In the genomic region with DNA sequence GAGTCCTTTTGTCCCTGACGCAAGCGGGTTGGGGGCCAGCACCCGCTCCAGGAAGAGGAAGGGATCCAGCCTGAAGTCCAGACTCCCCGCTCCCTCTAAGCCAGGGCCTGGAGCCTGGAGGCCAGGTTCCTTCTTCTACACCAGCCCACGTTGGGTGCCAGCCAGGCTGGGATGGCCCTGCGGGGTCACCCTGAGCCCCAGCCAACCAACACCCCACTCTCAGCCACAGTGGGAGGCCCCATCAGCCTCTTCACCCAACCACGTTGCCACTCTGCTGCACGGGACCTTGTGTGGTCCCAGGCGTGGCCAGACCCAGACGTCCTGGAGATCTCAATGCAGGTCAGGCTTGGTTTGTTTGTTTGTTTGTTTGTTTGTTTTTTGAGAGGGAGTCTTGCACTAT, we compare ENCODE assay signal across 8 cellular contexts. TPM values are rescaled to one million over a fixed set of nuclear protein-coding genes. Genes with fewer than 3 reads are reported as not detected.
DNase-seq lines count a peak whose midpoint lies in the region; ATAC-seq and TF ChIP-seq lines count a peak whose summit lies in the region.

No MANE protein-coding gene starts in this region.

- no peaks in the 10 kb centered on the region for H3K36me3 ChIP-seq in DOHH2 (ENCODE audit: control insufficient read depth, low read length)
- no peaks in the 10 kb centered on the region for H3K36me3 ChIP-seq in esophagus squamous epithelium

- H4K20me1 ChIP-seq in DOHH2 (ENCODE audit: control insufficient read depth, insufficient read depth, low read depth, low read length), result 0 out of 2 replicates have a peak, but pooled peaks cover 3% of the 10 kb centered on the region

- intact Hi-C loops in esophagus squamous epithelium (cut with DNase I), result loop anchor here (5.0 kb wide), 1 partner anchor 251 kb away; no protein-coding TSS in a partner anchor
- intact Hi-C loops in posterior vena cava (cut with DNase I), result loop anchor here in 1 of 2 donors (10.0 kb wide), 1 partner anchor 188 kb away; a partner anchor contains a TSS

- TF ChIP-seq CTCF in DOHH2 (IDR thresholded peaks at IDR 0.05; ENCODE audit: low read depth, low read length, poor library complexity, severe bottlenecking), result no peak
- TF ChIP-seq CTCF in esophagus squamous epithelium (IDR thresholded peaks at IDR 0.05), result no peak

- DNase-seq in NOMO-1 (lab: John Stamatoyannopoulos, UW; ENCODE audit: unreplicated experiment in 2 of 2) (peak; percentile 76 to 80), esophagus squamous epithelium (lab: John Stamatoyannopoulos, UW) (no peak), posterior vena cava (ENCODE audit: low spot score) (peak; percentile 93), hepatic stellate cell (ENCODE audit: low spot score) (no peak), NCI-H2171 (lab: John Stamatoyannopoulos, UW) (no peak)

- no peak overlapping the region for H3K27ac ChIP-seq in DOHH2 (ENCODE audit: low read depth, low read length)
- peak overlapping the region in 2 of 4 donors; percentile 39 to 64 for H3K27ac ChIP-seq in esophagus squamous epithelium

- WGBS in esophagus squamous epithelium, 2 donors, result 50 to 79% methylated on average over 4 to 8 of the region's 10 CpGs

- ATAC-seq in HG02763 (IDR thresholded peaks at IDR 0.05; ENCODE audit: unreplicated experiment) (no peak), GM21529 (IDR thresholded peaks at IDR 0.05; ENCODE audit: unreplicated experiment) (no peak)

- peak overlapping the region; percentile 40; the same call in 1 of the 2 replicates for H3K4me2 ChIP-seq in DOHH2 (ENCODE audit: low read length)

- no peaks in the 10 kb centered on the region for H3K79me2 ChIP-seq in DOHH2 (ENCODE audit: control insufficient read depth, low read length)

- H3K9me3 ChIP-seq in DOHH2 (ENCODE audit: control insufficient read depth, insufficient read depth, low read length), result no peaks in the 10 kb centered on the region
- H3K9me3 ChIP-seq in esophagus squamous epithelium, result no peaks in the 10 kb centered on the region

- H3K9me2 ChIP-seq in DOHH2 (replicated peaks; ENCODE audit: control insufficient read depth, low read length), result no peaks in the 10 kb centered on the region

- no peak for TF ChIP-seq POLR2A in esophagus squamous epithelium (IDR thresholded peaks at IDR 0.05)

- H3K27me3 ChIP-seq in DOHH2 (ENCODE audit: control insufficient read depth, low read length) (peaks cover 56% of the 10 kb centered on the region), esophagus squamous epithelium (peaks cover 0 to 11% (median 0%) of the 10 kb centered on the region in 4 donors)

- H3F3A ChIP-seq in DOHH2 (ENCODE audit: control insufficient read depth, insufficient read depth), result no peaks in the 10 kb centered on the region

- H3K4me1 ChIP-seq in DOHH2 (ENCODE audit: control insufficient read depth, low read length), result peaks cover 51% of the 10 kb centered on the region
- peaks cover 27 to 53% (median 36%) of the 10 kb centered on the region in 3 donors for H3K4me1 ChIP-seq in esophagus squamous epithelium

- H3K4me3 ChIP-seq in DOHH2 (ENCODE audit: low read length), result no peak overlapping the region
- peak overlapping the region in 3 of 4 donors; percentile 8 to 40 (median 23) for H3K4me3 ChIP-seq in esophagus squamous epithelium

RNA-seq across cellular contexts. Expression of a gene that starts 1.0 kb away (rescaled TPM):
- under 1 TPM in 3 of 4 donors, not detected in 1; 0.13 to 0.38 (median 0.21) TPM for total RNA-seq in esophagus squamous epithelium
- total RNA-seq in posterior vena cava, result under 1 TPM; 0.24 to 0.32 TPM

RNA-seq across cellular contexts. Expression of a gene that starts 4.9 kb away (rescaled TPM):
- 10 to 100 TPM in 2 of 4 donors, 1 to 10 TPM in 2; 3.5 to 14.7 (median 7.6) TPM for total RNA-seq in esophagus squamous epithelium
- 10 to 100 TPM; 30.8 to 32.8 TPM for total RNA-seq in posterior vena cava

RNA-seq across cellular contexts. Expression of a gene that starts 13.1 kb away (rescaled TPM):
- total RNA-seq in esophagus squamous epithelium (10 to 100 TPM; 11.9 to 45.2 (median 20.3) TPM), posterior vena cava (100 to 1,000 TPM; 129 to 133 TPM)

RNA-seq across cellular contexts. Expression of a gene that starts 21.0 kb away (rescaled TPM):
- total RNA-seq in esophagus squamous epithelium (1 to 10 TPM in 2 of 4 donors, under 1 TPM in 2; 0.47 to 1.3 (median 0.86) TPM), posterior vena cava (1 to 10 TPM in 1 of 2 donors, under 1 TPM in 1; 0.48 to 1.2 TPM)

RNA-seq across cellular contexts. Expression of a gene that starts 36.5 kb away (rescaled TPM):
- 100 to 1,000 TPM in 3 of 4 donors, 10 to 100 TPM in 1; 94.8 to 442 (median 200) TPM for total RNA-seq in esophagus squamous epithelium
- total RNA-seq in posterior vena cava, result 1 to 10 TPM; 1.9 to 3.8 TPM

Comparison
In these comparisons a context has a peak if more than half of its experiments do, and no peak if none do; other contexts are left out.
1. DNase-seq: peak in NOMO-1 (2 of 2) and posterior vena cava (single experiment); none in esophagus squamous epithelium (single experiment), hepatic stellate cell (single experiment) and NCI-H2171 (single experiment).